Comparison of ENCODE assay signal across 8 cellular contexts in the genomic region with DNA sequence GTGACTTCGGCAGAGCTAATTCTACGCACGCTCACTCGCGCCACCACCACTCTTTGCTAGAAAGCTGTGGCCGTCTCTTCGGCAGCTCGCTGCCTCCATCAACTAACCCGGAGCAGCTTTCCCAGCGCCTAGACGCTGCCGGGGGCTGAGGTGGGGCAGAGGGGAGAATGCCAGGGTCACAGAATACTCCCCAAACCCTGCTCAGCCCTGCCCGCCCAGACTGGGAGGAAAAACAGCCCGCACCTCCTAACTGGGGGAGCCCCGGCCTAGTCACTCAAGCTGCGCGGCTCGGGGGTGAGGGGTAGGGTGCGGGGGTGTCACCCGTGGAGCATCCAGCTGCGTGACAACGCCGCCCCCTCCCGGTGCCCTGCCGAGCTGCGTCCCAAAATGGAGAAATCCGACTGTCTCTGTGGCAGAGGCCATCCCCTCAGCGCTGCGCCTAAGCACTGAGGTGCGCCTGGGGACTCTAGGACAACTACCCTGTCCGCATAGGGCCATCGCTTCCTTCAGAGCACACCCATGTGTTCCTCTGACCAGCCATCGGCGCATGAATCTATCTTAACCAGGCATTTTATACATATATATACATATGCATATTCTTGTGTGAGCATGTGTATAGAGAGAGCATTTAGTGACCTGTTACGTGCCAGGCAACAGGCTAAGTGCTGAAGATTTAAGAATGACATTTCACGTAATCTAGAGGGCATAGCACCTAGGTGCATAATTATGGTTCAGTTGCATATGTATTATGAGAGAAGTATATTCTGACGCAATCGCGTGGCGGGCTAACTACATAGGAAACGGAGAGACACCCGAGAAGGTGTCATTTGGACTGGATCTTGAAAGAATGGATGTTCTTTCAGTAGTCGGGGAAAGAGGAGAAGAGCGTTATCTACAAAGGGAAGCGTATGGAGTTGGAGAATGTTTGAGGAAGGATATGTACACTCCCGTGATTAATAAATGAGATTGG. TPM values are rescaled to one million over a fixed set of nuclear protein-coding genes. Genes with fewer than 3 reads are reported as not detected.
DNase-seq lines count a peak whose midpoint lies in the region; ATAC-seq and TF ChIP-seq lines count a peak whose summit lies in the region.

No MANE protein-coding gene starts in this region.

- no peaks in the 10 kb centered on the region for H3K9me3 ChIP-seq in cardiac muscle cell (ENCODE audit: low read depth)
- H3K9me3 ChIP-seq in transverse colon, result no peaks in the 10 kb centered on the region

- TF ChIP-seq POLR2A in transverse colon (IDR thresholded peaks at IDR 0.05), result no peak

- H3K27me3 ChIP-seq in cardiac muscle cell (no peaks in the 10 kb centered on the region), transverse colon (no peaks in the 10 kb centered on the region)

- peaks cover 13% of the 10 kb centered on the region for H3K27me3 Mint-ChIP-seq in activated naive CD8-positive, alpha-beta T cell treated with anti-CD3 and anti-CD28 coated beads, Interleukin-2, amount 10 ng/mL, durations not matched to agents 7 days and 5 days

- peak overlapping the region; percentile 78 for H3K4me3 ChIP-seq in cardiac muscle cell
- H3K4me3 ChIP-seq in transverse colon, result peak overlapping the region; percentile 34 to 94 (median 74)

- 19 to 73% methylated on average over 12 to 46 of the region's 46 CpGs for WGBS in transverse colon (ENCODE audit: low coverage in 1 of 2), 2 donors

- H3K9me3 Mint-ChIP-seq in activated naive CD8-positive, alpha-beta T cell treated with anti-CD3 and anti-CD28 coated beads, Interleukin-2, amount 10 ng/mL, durations not matched to agents 7 days and 5 days, result no peaks in the 10 kb centered on the region

- DNase-seq in COR-L47 (lab: John Stamatoyannopoulos, UW), result peak; percentile 46
- peak; percentile 69 for DNase-seq in HuH-7 (ENCODE audit: low spot score)
- DNase-seq in SKM-1 treated with dmso at 0.1 percent for 144 hours (lab: John Stamatoyannopoulos, UW; ENCODE audit: unreplicated experiment), result peak; percentile 28
- peak; percentile 87 for DNase-seq in activated naive CD8-positive, alpha-beta T cell treated with anti-CD3 and anti-CD28 coated beads, Interleukin-2, amount 10 ng/mL, durations not matched to agents 7 days and 5 days
- peak; percentile 71 to 74 for DNase-seq in cardiac muscle cell (ENCODE audit: low read depth in 1 of 2, low spot score in 1 of 2)
- peak; percentile 73 for DNase-seq in pons (ENCODE audit: low spot score)
- DNase-seq in transverse colon, result peak; percentile 89

- ATAC-seq in GM21526 (IDR thresholded peaks at IDR 0.05; ENCODE audit: low FRiP score, unreplicated experiment), result peak; percentile 49
- ATAC-seq in activated naive CD8-positive, alpha-beta T cell treated with anti-CD3 and anti-CD28 coated beads, Interleukin-2, amount 10 ng/mL, durations not matched to agents 7 days and 5 days (ENCODE audit: low read depth), result peak; percentile 60

- no peak for TF ChIP-seq EP300 in transverse colon (IDR thresholded peaks at IDR 0.05; ENCODE audit: low read depth)

- peak overlapping the region; percentile 76 for H3K27ac ChIP-seq in cardiac muscle cell
- H3K27ac ChIP-seq in transverse colon, result peak overlapping the region; percentile 95 to 99 (median 98)

- POLR2A ChIA-PET in activated naive CD8-positive, alpha-beta T cell treated with anti-CD3 and anti-CD28 coated beads, Interleukin-2, amount 10 ng/mL, durations not matched to agents 7 days and 5 days (lab: Charles Lee), result interaction anchor here (1.6 to 2.3 kb wide), 2 partner anchors 1312 to 1648 kb away, joined by 4 to 7 read pairs; a partner anchor contains a TSS

- intact Hi-C loops in transverse colon (cut with DNase I; ENCODE audit: low total_unique reads), result loop anchor here (5.0 to 10.0 kb wide), 4 partner anchors 1147 to 1649 kb away; a partner anchor contains a TSS

- peak; percentile 68 for TF ChIP-seq CTCF in cardiac muscle cell (IDR thresholded peaks at IDR 0.05; ENCODE audit: low read depth, low read length)
- TF ChIP-seq CTCF in transverse colon (IDR thresholded peaks at IDR 0.05), result peak; percentile 75 to 88 (median 84)

- peaks cover 8% of the 10 kb centered on the region for H3K36me3 Mint-ChIP-seq in activated naive CD8-positive, alpha-beta T cell treated with anti-CD3 and anti-CD28 coated beads, Interleukin-2, amount 10 ng/mL, durations not matched to agents 7 days and 5 days

- H3K4me1 ChIP-seq in cardiac muscle cell (ENCODE audit: low read depth) (peaks cover 11% of the 10 kb centered on the region), transverse colon (peaks cover 0 to 25% (median 11%) of the 10 kb centered on the region in 4 donors)

- H3K36me3 ChIP-seq in cardiac muscle cell, result no peaks in the 10 kb centered on the region
- no peaks in the 10 kb centered on the region for H3K36me3 ChIP-seq in transverse colon

- peaks cover 21% of the 10 kb centered on the region for H3K4me1 Mint-ChIP-seq in activated naive CD8-positive, alpha-beta T cell treated with anti-CD3 and anti-CD28 coated beads, Interleukin-2, amount 10 ng/mL, durations not matched to agents 7 days and 5 days

- peak overlapping the region; percentile 96 for H3K4me3 Mint-ChIP-seq in activated naive CD8-positive, alpha-beta T cell treated with anti-CD3 and anti-CD28 coated beads, Interleukin-2, amount 10 ng/mL, durations not matched to agents 7 days and 5 days

- H3K27ac Mint-ChIP-seq in activated naive CD8-positive, alpha-beta T cell treated with anti-CD3 and anti-CD28 coated beads, Interleukin-2, amount 10 ng/mL, durations not matched to agents 7 days and 5 days, result peak overlapping the region; percentile 91

- in situ Hi-C loops in transverse colon (cut with MboI; ENCODE audit: low pct_ligation_motif_present in 1 of 4, low pct_unique_long_range_greater_than_20kb in 1 of 4, low sequenced_read_pairs in 3 of 4), result loop anchor here in 1 of 4 donors (25.0 kb wide), 2 partner anchors 1142 to 1617 kb away; no protein-coding TSS in a partner anchor

RNA-seq across cellular contexts. Expression of a gene that starts 1.5 kb away (rescaled TPM):
- 1 to 10 TPM; 2.8 to 3.1 TPM for total RNA-seq in activated naive CD8-positive, alpha-beta T cell treated with anti-CD3 and anti-CD28 coated beads, Interleukin-2, amount 10 ng/mL, durations not matched to agents 7 days and 5 days
- total RNA-seq in cardiac muscle cell (6.5 and 9.2 TPM in 2 replicates), transverse colon (10 to 100 TPM in 3 of 4 donors, 1 to 10 TPM in 1; 5.6 to 42.1 (median 34.2) TPM)
- 8.1 and 14.4 TPM in 2 replicates for polyA plus RNA-seq in cardiac muscle cell

Comparison
In these comparisons a context has a peak if more than half of its experiments do, and no peak if none do; other contexts are left out.
1. Peak in every context shown above with its lines: DNase-seq, ATAC-seq, H3K4me3 ChIP-seq and H3K27ac ChIP-seq.
2. DNase-seq: peak in every context shown above with its lines; median percentile 89 in transverse colon; 87 in activated naive CD8-positive, alpha-beta T cell treated with anti-CD3 and anti-CD28 coated beads, Interleukin-2, amount 10 ng/mL, durations not matched to agents 7 days and 5 days; 73 in pons; 72 in cardiac muscle cell; 69 in HuH-7; 46 in COR-L47; 28 in SKM-1 treated with dmso at 0.1 percent for 144 hours.